15 cellular contexts compared by ENCODE assay signal in genomic region chr11:67387074-67387473, GRCh38. TPM values are rescaled to one million over a fixed set of nuclear protein-coding genes. Genes with fewer than 3 reads are reported as not detected.
"Had no signal": no experiment of that assay in that cellular context is flagged by ENCODE, and none has a peak within 500 bp of the region (broad histone marks: within the 10 kb centered on the region; RNA-seq: fewer than 3 reads in every experiment).

No MANE protein-coding gene starts in this region.

- H3K4me3 ChIP-seq: gastrocnemius medialis, left lung, pancreas, tibial nerve had no signal

- H3K9me3 ChIP-seq: gastrocnemius medialis, left lung, pancreas, tibial nerve had no signal

- H3K27ac Mint-ChIP-seq: activated naive CD4-positive, alpha-beta T cell treated with anti-CD3 and anti-CD28 coated beads for 36 hours; nephron progenitor cell; stimulated activated effector memory CD8-positive, alpha-beta T cell treated with anti-CD3 and anti-CD28 coated beads, Interleukin-12 subunit alpha, Interleukin-12 subunit beta, amount 100 ng/mL, for 72 hours had no signal

- H3K4me3 Mint-ChIP-seq: activated naive CD4-positive, alpha-beta T cell treated with anti-CD3 and anti-CD28 coated beads for 36 hours; nephron progenitor cell; stimulated activated effector memory CD8-positive, alpha-beta T cell treated with anti-CD3 and anti-CD28 coated beads, Interleukin-12 subunit alpha, Interleukin-12 subunit beta, amount 100 ng/mL, for 72 hours; T-cell had no signal

- H3K36me3 Mint-ChIP-seq: T-cell had no signal

- ATAC-seq: gastrocnemius medialis; left lung; pancreas; stimulated activated effector memory CD8-positive, alpha-beta T cell treated with anti-CD3 and anti-CD28 coated beads, Interleukin-12 subunit alpha, Interleukin-12 subunit beta, amount 100 ng/mL, for 72 hours; T-cell had no signal

- H3K27me3 ChIP-seq: left lung, pancreas, tibial nerve had no signal

- DNase-seq: activated CD4-positive, alpha-beta T cell treated with anti-CD3 and anti-CD28 coated beads for 48 hours; activated naive CD4-positive, alpha-beta T cell treated with anti-CD3 and anti-CD28 coated beads for 36 hours; caudate nucleus; cortex of kidney; effector memory CD4-positive, alpha-beta T cell; gastrocnemius medialis; islet precursor cell; left lung; nephron progenitor cell; pancreas; T-cell had no signal

- H3K27ac ChIP-seq: epithelial cell of prostate, gastrocnemius medialis, left lung, pancreas, tibial nerve had no signal

- H3K9me3 Mint-ChIP-seq: activated naive CD4-positive, alpha-beta T cell treated with anti-CD3 and anti-CD28 coated beads for 36 hours; nephron progenitor cell; stimulated activated effector memory CD8-positive, alpha-beta T cell treated with anti-CD3 and anti-CD28 coated beads, Interleukin-12 subunit alpha, Interleukin-12 subunit beta, amount 100 ng/mL, for 72 hours; T-cell had no signal

- H3K36me3 ChIP-seq: gastrocnemius medialis, left lung, pancreas, tibial nerve had no signal

RNA-seq across cellular contexts. Expression of gene CLCF1, which starts 13.7 kb away (rescaled TPM):
- total RNA-seq: activated naive CD4-positive, alpha-beta T cell treated with anti-CD3 and anti-CD28 coated beads for 36 hours had no signal

RNA-seq across cellular contexts. Expression of gene TBC1D10C, which starts 16.8 kb away (rescaled TPM):
- total RNA-seq: renal cortical epithelial cell had no signal
